10 cellular contexts compared by ENCODE assay signal in genomic region chr7:30433082-30433481, GRCh38. TPM values are rescaled to one million over a fixed set of nuclear protein-coding genes. Genes with fewer than 3 reads are reported as not detected.
A peak's percentile ranks its signal among the peaks of the same experiment; 100 is the strongest.
DNase-seq lines count a peak whose midpoint lies in the region; ATAC-seq and TF ChIP-seq lines count a peak whose summit lies in the region.
"Had no signal": no experiment of that assay in that cellular context is flagged by ENCODE, and none has a peak within 500 bp of the region (broad histone marks: within the 10 kb centered on the region; RNA-seq: fewer than 3 reads in every experiment).

No MANE protein-coding gene starts in this region.

- H3K27ac ChIP-seq in MM.1S (ENCODE audit: low read length), result no peak overlapping the region

- H3K27me3 ChIP-seq in MM.1S (replicated peaks; ENCODE audit: insufficient read depth, low read length), result no peaks in the 10 kb centered on the region

- H4K20me1 ChIP-seq in MM.1S (ENCODE audit: insufficient read depth, low read length), result no peaks in the 10 kb centered on the region

- DNase-seq in AG09309 (ENCODE audit: low read depth), result peak; percentile 51
- peak; percentile 90 for DNase-seq in NCI-H446 treated with DMSO at 0.1 percent for 48 hours (lab: John Stamatoyannopoulos, UW)
- peak; percentile 80 for DNase-seq in fibroblast of mammary gland (ENCODE audit: low read depth)
- DNase-seq in neural crest cell (ENCODE audit: low read depth, low spot score), result no peak
- DNase-seq in MM.1S, result no peak
- DNase-seq in GM13976 (ENCODE audit: low spot score), result no peak
- DNase-seq: DND-41, NCI-H510A had no signal

- no peaks in the 10 kb centered on the region for H3F3A ChIP-seq in MM.1S (ENCODE audit: insufficient read depth, low read length)

- no peaks in the 10 kb centered on the region for H3K27me3 Mint-ChIP-seq in neural crest cell (ENCODE audit: low read depth)

- H3K9me3 ChIP-seq in MM.1S (replicated peaks; ENCODE audit: insufficient read depth, low read length), result no peaks in the 10 kb centered on the region

- no peak overlapping the region for H2AFZ ChIP-seq in MM.1S (ENCODE audit: low read length)

- no peak overlapping the region for H3K9ac ChIP-seq in MM.1S (ENCODE audit: low read length)

- H3K79me2 ChIP-seq in MM.1S (ENCODE audit: low read length), result no peaks in the 10 kb centered on the region

- no peaks in the 10 kb centered on the region for H3K36me3 ChIP-seq in MM.1S (replicated peaks; ENCODE audit: insufficient read depth, low read length)

- H3K27ac Mint-ChIP-seq in neural crest cell (ENCODE audit: unreplicated experiment), result peak overlapping the region; percentile 15

- in situ Hi-C loops in GM13976 (cut with MboI; ENCODE audit: low sequenced_read_pairs, unreplicated experiment), result no loop called here

- H3K4me1 ChIP-seq in MM.1S (ENCODE audit: low read length), result peaks cover 32% of the 10 kb centered on the region

- no peak overlapping the region for H3K4me3 Mint-ChIP-seq in neural crest cell

- peaks cover 22% of the 10 kb centered on the region for H3K36me3 Mint-ChIP-seq in neural crest cell (ENCODE audit: low read depth)

- H3K4me2 ChIP-seq in MM.1S (ENCODE audit: low read depth, low read length), result no peak overlapping the region

- H3K9me3 Mint-ChIP-seq in neural crest cell, result no peaks in the 10 kb centered on the region

- H3K4me3 ChIP-seq in AG09309 (ENCODE audit: control insufficient read depth, low read depth, low read length) (no peak overlapping the region), fibroblast of mammary gland (ENCODE audit: control insufficient read depth, low read depth, low read length) (no peak overlapping the region), MM.1S (ENCODE audit: low read length) (no peak overlapping the region)

- TF ChIP-seq CTCF in AG09309 (IDR thresholded peaks at IDR 0.05; ENCODE audit: control insufficient read depth, insufficient read depth, low read depth, low read length, missing control alignments) (no peak), fibroblast of mammary gland (conservative IDR thresholded peaks at IDR 0.05; ENCODE audit: control insufficient read depth, insufficient read depth, low read depth, low read length) (no peak), neural crest cell (conservative IDR thresholded peaks at IDR 0.05) (no peak), MM.1S (IDR thresholded peaks at IDR 0.05; ENCODE audit: low read length) (no peak), GM13976 (IDR thresholded peaks at IDR 0.05; ENCODE audit: borderline replicate concordance, control extremely low read depth, extremely low read depth, insufficient read depth, missing control alignments) (no peak)

- peaks cover 11% of the 10 kb centered on the region for H3K4me1 Mint-ChIP-seq in neural crest cell

- H3K9me2 ChIP-seq in MM.1S (replicated peaks; ENCODE audit: insufficient read depth, low read length), result no peaks in the 10 kb centered on the region

- no peak for ATAC-seq in HG03045 (IDR thresholded peaks at IDR 0.05; ENCODE audit: unreplicated experiment)
- ATAC-seq in GM19467 (IDR thresholded peaks at IDR 0.05; ENCODE audit: unreplicated experiment), result no peak

RNA-seq across cellular contexts. Expression of gene NOD1, which starts 45.5 kb away (rescaled TPM):
- total RNA-seq in neural crest cell, result 8.1 and 9.1 TPM in 2 replicates

Comparison
In these comparisons a context has a peak if more than half of its experiments do, and no peak if none do; other contexts are left out.
1. DNase-seq: peak in AG09309 (single experiment), NCI-H446 treated with DMSO at 0.1 percent for 48 hours (single experiment) and fibroblast of mammary gland (single experiment); none in neural crest cell (single experiment), MM.1S (single experiment) and GM13976 (single experiment).